9 cellular contexts compared by ENCODE assay signal in genomic region chr3:79517766-79518413, GRCh38.
DNase-seq lines count a peak whose midpoint lies in the region; FAIRE-seq and TF ChIP-seq lines count a peak whose summit lies in the region.
"Had no signal": no experiment of that assay in that cellular context is flagged by ENCODE, and none has a peak within 500 bp of the region (broad histone marks: within the 10 kb centered on the region; RNA-seq: fewer than 3 reads in every experiment).

No MANE protein-coding gene starts in this region.

- H3K4me3 ChIP-seq in epithelial cell of proximal tubule (ENCODE audit: low read depth, low read length) (no peak overlapping the region), retinal pigment epithelial cell (ENCODE audit: low read length) (no peak overlapping the region)

- TF ChIP-seq CTCF in epithelial cell of proximal tubule (conservative IDR thresholded peaks at IDR 0.05; ENCODE audit: low read depth, low read length) (peak; percentile 80), retinal pigment epithelial cell (conservative IDR thresholded peaks at IDR 0.05; ENCODE audit: low read depth, low read length) (peak; percentile 85)

- no peak for FAIRE-seq in GM12891 (lab: Jason Lieb, UNC)

- DNase-seq in NCI-H2171 treated with DMSO at 0.1 percent for 48 hours (lab: John Stamatoyannopoulos, UW) (peak; percentile 52), NCI-H2171 (lab: John Stamatoyannopoulos, UW) (no peak), NCI-H69 (lab: John Stamatoyannopoulos, UW) (peak; percentile 52), epithelial cell of proximal tubule (ENCODE audit: low read depth) (no peak), retinal pigment epithelial cell (ENCODE audit: low read depth) (no peak), NCI-H2196 (lab: John Stamatoyannopoulos, UW; ENCODE audit: unreplicated experiment) (no peak), GM12891 (ENCODE audit: insufficient read length, low spot score) (no peak), T-helper 1 cell (no peak)
- DNase-seq: stimulated activated naive CD8-positive, alpha-beta T cell treated with anti-CD3 and anti-CD28 coated beads, Interleukin-15, Interleukin-2, amounts not matched to agents 100 U/mL and 50 U/mL, for 24 hours had no signal

- no peak for TF ChIP-seq POLR2A in GM12891 (IDR thresholded peaks at IDR 0.05; ENCODE audit: low read depth, low read length)

TF ChIP-seq in GM12891, 5 proteins besides CTCF, POLR2A, EP300 and RAD21:
- TF ChIP-seq TAF1 (IDR thresholded peaks at IDR 0.05; ENCODE audit: low read depth, low read length), result no peak
TF ChIP-seq in GM12891: peak in this region for 0.

Comparison
In these comparisons a context has a peak if more than half of its experiments do, and no peak if none do; other contexts are left out.
1. DNase-seq: peak in NCI-H2171 treated with DMSO at 0.1 percent for 48 hours (single experiment) and NCI-H69 (single experiment); none in NCI-H2171 (single experiment), epithelial cell of proximal tubule (single experiment), retinal pigment epithelial cell (single experiment), NCI-H2196 (single experiment), GM12891 (single experiment) and T-helper 1 cell (0 of 5).